1 cellular context compared by ENCODE assay signal in genomic region chr1:248873993-248874671, GRCh38.
TF ChIP-seq lines count a peak whose summit lies in the region.

No MANE protein-coding gene starts in this region.

TF ChIP-seq in K562, 482 proteins besides CTCF, POLR2A, EP300 and RAD21 (continued from another document and continues in another):
- TF ChIP-seq DEAF1 (CRISPR knock-in tag; IDR thresholded peaks at IDR 0.05) = no peak
- peak; percentile 95 for TF ChIP-seq ATF7 (IDR thresholded peaks at IDR 0.05)
- TF ChIP-seq ZNF274 (IDR thresholded peaks at IDR 0.05; ENCODE audit: borderline replicate concordance, low read depth, low read length) = peak; percentile 67; the same call in 1 of the 2 replicates
- TF ChIP-seq ZNF232 (CRISPR knock-in tag; IDR thresholded peaks at IDR 0.05) = no peak
- TF ChIP-seq CREBBP (IDR thresholded peaks at IDR 0.05; ENCODE audit: low read depth, low read length) = no peak
- no peak for TF ChIP-seq TSC22D4 (tag; IDR thresholded peaks at IDR 0.05)
- TF ChIP-seq HSF4 (CRISPR knock-in tag; IDR thresholded peaks at IDR 0.05; ENCODE audit: borderline replicate concordance) = no peak
- TF ChIP-seq SOX6 (IDR thresholded peaks at IDR 0.05) = peak; percentile 77
- peak; percentile 10; the same call in 1 of the 2 replicates for TF ChIP-seq ELF1 (tag; IDR thresholded peaks at IDR 0.05)
- TF ChIP-seq ZKSCAN1 (IDR thresholded peaks at IDR 0.05; ENCODE audit: low read depth, low read length) = 0 out of 2 replicates have a peak, but pooled peaks have one; percentile 27
- peak; percentile 98 for TF ChIP-seq TBP (optimal IDR thresholded peaks at IDR 0.05; ENCODE audit: low read depth, low read length)
- no peak for TF ChIP-seq ZNF512 (tag; IDR thresholded peaks at IDR 0.05)
- no peak for TF ChIP-seq ZNF780A (CRISPR knock-in tag; IDR thresholded peaks at IDR 0.05)
- TF ChIP-seq GMEB1 (CRISPR knock-in tag; IDR thresholded peaks at IDR 0.05) = no peak
- TF ChIP-seq SRSF3 (IDR thresholded peaks at IDR 0.05; ENCODE audit: insufficient read depth, low read length) = no peak
- TF ChIP-seq PCBP2 (IDR thresholded peaks at IDR 0.05; ENCODE audit: low read depth, low read length, poor library complexity, severe bottlenecking) = no peak
- TF ChIP-seq CBFA2T3 (IDR thresholded peaks at IDR 0.05) = peak; percentile 17; the same call in 1 of the 2 replicates
- TF ChIP-seq ZNF668 (CRISPR knock-in tag; IDR thresholded peaks at IDR 0.05) = peak; percentile 15; the same call in 1 of the 2 replicates
- TF ChIP-seq IRF9 (tag; IDR thresholded peaks at IDR 0.05) = peak; percentile 51; the same call in 1 of the 2 replicates
- no peak for TF ChIP-seq FOXP4 (CRISPR knock-in tag; IDR thresholded peaks at IDR 0.05; ENCODE audit: borderline replicate concordance)
- TF ChIP-seq MCM3 (IDR thresholded peaks at IDR 0.05) = no peak
- no peak for TF ChIP-seq ILK (tag; IDR thresholded peaks at IDR 0.05; ENCODE audit: borderline replicate concordance, low read depth)
- peak in 1 of 2 experiments; percentile 35; a peak in 2 of 4 replicates for TF ChIP-seq FOXA3 (CRISPR knock-in tag; conservative IDR thresholded peaks at IDR 0.05 in 1 of 2, IDR thresholded peaks at IDR 0.05 in 1 of 2)
- TF ChIP-seq ZNF592 (IDR thresholded peaks at IDR 0.05) = peak; percentile 92
- peak; percentile 84 for TF ChIP-seq FOSL1 (tag; conservative IDR thresholded peaks at IDR 0.05)
- TF ChIP-seq RB1 (IDR thresholded peaks at IDR 0.05; ENCODE audit: low read depth) = peak; percentile 69; the same call in 1 of the 2 replicates
- TF ChIP-seq HMBOX1 (IDR thresholded peaks at IDR 0.05) = peak; percentile 89
- no peak for TF ChIP-seq CAMTA2 (CRISPR knock-in tag; conservative IDR thresholded peaks at IDR 0.05)
- no peak for TF ChIP-seq E2F6 (IDR thresholded peaks at IDR 0.05; ENCODE audit: borderline replicate concordance in 1 of 2, extremely low read depth in 1 of 2, insufficient read depth in 1 of 2, insufficient read length in 1 of 2, low read depth in 1 of 2, low read length in 1 of 2, poor library complexity in 1 of 2, severe bottlenecking in 1 of 2)
- 0 out of 2 replicates have a peak, but pooled peaks have one; percentile 5 for TF ChIP-seq ZNF239 (CRISPR knock-in tag; IDR thresholded peaks at IDR 0.05)
- TF ChIP-seq JUND (IDR thresholded peaks at IDR 0.05; ENCODE audit: borderline replicate concordance, low read depth, low read length) = peak; percentile 84
- TF ChIP-seq JUND (tag; IDR thresholded peaks at IDR 0.05; ENCODE audit: borderline replicate concordance, low read depth, low read length) = no peak; the same call in 1 of the 3 replicates
- TF ChIP-seq RHOXF2B (CRISPR knock-in tag; conservative IDR thresholded peaks at IDR 0.05) = no peak
- peak; percentile 83 for TF ChIP-seq ZSCAN29 (IDR thresholded peaks at IDR 0.05)
- no peak for TF ChIP-seq FOXO4 (CRISPR knock-in tag; IDR thresholded peaks at IDR 0.05)
- TF ChIP-seq TRIM24 (IDR thresholded peaks at IDR 0.05) = peak in 1 of 2 experiments; percentile 53; a peak in 2 of 4 replicates
- TF ChIP-seq ZBTB5 (IDR thresholded peaks at IDR 0.05) = 0 out of 2 replicates have a peak, but pooled peaks have one; percentile 78
- TF ChIP-seq TAF1 (IDR thresholded peaks at IDR 0.05; ENCODE audit: control insufficient read depth, extremely low read depth, insufficient read depth, low read length, severe bottlenecking) = no peak
- TF ChIP-seq CEBPG (CRISPR knock-in tag; IDR thresholded peaks at IDR 0.05) = no peak
- TF ChIP-seq CEBPG (tag; conservative IDR thresholded peaks at IDR 0.05 in 1 of 2, IDR thresholded peaks at IDR 0.05 in 1 of 2) = peak in 1 of 2 experiments; percentile 60; a peak in 3 of 4 replicates
- TF ChIP-seq RCOR1 (IDR thresholded peaks at IDR 0.05; ENCODE audit: borderline replicate concordance in 1 of 2, low read depth in 2 of 2, low read length in 2 of 2) = peak in 1 of 2 experiments; percentile 58; a peak in 2 of 4 replicates
- peak; percentile 100 for TF ChIP-seq POLR2H (tag; IDR thresholded peaks at IDR 0.05; ENCODE audit: low read depth)
- TF ChIP-seq ZNF830 (CRISPR knock-in tag; IDR thresholded peaks at IDR 0.05) = no peak
- TF ChIP-seq ZNF253 (CRISPR knock-in tag; conservative IDR thresholded peaks at IDR 0.05) = no peak; the same call in 1 of the 2 replicates
- TF ChIP-seq ZFPM2 (CRISPR knock-in tag; IDR thresholded peaks at IDR 0.05) = no peak
